Comparison of ENCODE assay signal across 16 cellular contexts in the genomic region with DNA sequence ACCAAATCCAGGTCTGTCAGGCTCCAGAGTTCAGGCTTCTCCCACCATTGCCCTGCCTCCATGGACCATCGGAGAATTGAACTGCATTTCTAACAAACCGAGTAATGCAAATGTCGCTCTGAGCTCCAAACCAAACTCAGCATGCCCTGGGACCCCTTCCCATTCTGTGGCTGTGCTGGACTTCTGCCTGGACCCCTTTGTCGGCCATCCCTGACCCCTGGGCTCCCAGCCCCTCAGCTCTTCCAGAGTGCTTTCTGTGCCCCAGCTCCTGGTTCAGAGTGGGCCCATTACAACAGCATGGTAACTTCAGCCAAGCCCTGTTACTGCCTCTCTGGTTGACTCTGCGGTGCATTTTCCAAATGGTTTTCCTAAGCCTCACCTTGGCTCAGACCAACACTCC. TPM values are rescaled to one million over a fixed set of nuclear protein-coding genes. Genes with fewer than 3 reads are reported as not detected.
DNase-seq lines count a peak whose midpoint lies in the region; ATAC-seq and TF ChIP-seq lines count a peak whose summit lies in the region.
"Had no signal": no experiment of that assay in that cellular context is flagged by ENCODE, and none has a peak within 500 bp of the region (broad histone marks: within the 10 kb centered on the region; RNA-seq: fewer than 3 reads in every experiment).

No MANE protein-coding gene starts in this region.

- H3K4me1 Mint-ChIP-seq in activated CD8-positive, alpha-beta memory T cell treated with anti-CD3 and anti-CD28 coated beads, Interleukin-2, amount 10 ng/mL, durations not matched to agents 7 days and 5 days = no peaks in the 10 kb centered on the region
- H3K4me1 Mint-ChIP-seq in endodermal cell (peaks cover 6% of the 10 kb centered on the region), osteocyte (ENCODE audit: unreplicated experiment) (no peaks in the 10 kb centered on the region)

- H3K4me1 ChIP-seq in endodermal cell (ENCODE audit: control insufficient read depth, insufficient read depth, low read length) (peaks cover 5% of the 10 kb centered on the region), vagina (no peaks in the 10 kb centered on the region)
- H3K4me1 ChIP-seq: A549, Caco-2 had no signal

- peaks cover 18% of the 10 kb centered on the region for H3K27me3 Mint-ChIP-seq in activated CD8-positive, alpha-beta memory T cell treated with anti-CD3 and anti-CD28 coated beads, Interleukin-2, amount 10 ng/mL, durations not matched to agents 7 days and 5 days
- H3K27me3 Mint-ChIP-seq in endodermal cell (ENCODE audit: insufficient read depth) (peaks cover 4% of the 10 kb centered on the region), osteocyte (ENCODE audit: unreplicated experiment) (peaks cover 39% of the 10 kb centered on the region)

- no peak for ATAC-seq in activated CD8-positive, alpha-beta memory T cell treated with anti-CD3 and anti-CD28 coated beads, Interleukin-2, amount 10 ng/mL, durations not matched to agents 7 days and 5 days
- ATAC-seq in HG03175 (IDR thresholded peaks at IDR 0.05; ENCODE audit: unreplicated experiment) = no peak

- no peak overlapping the region for H3K27ac ChIP-seq in endodermal cell (ENCODE audit: low read depth, low read length)
- no peak overlapping the region for H3K27ac ChIP-seq in vagina
- H3K27ac ChIP-seq: 22Rv1, A549, C4-2B, GM23248 had no signal

- no peaks in the 10 kb centered on the region for H3K9me3 Mint-ChIP-seq in activated CD8-positive, alpha-beta memory T cell treated with anti-CD3 and anti-CD28 coated beads, Interleukin-2, amount 10 ng/mL, durations not matched to agents 7 days and 5 days (ENCODE audit: low read depth)
- no peaks in the 10 kb centered on the region for H3K9me3 Mint-ChIP-seq in endodermal cell
- H3K9me3 Mint-ChIP-seq in osteocyte (ENCODE audit: unreplicated experiment) = peaks cover 6% of the 10 kb centered on the region
- H3K9me3 Mint-ChIP-seq: CD4-positive, alpha-beta T cell had no signal

- H3K4me3 ChIP-seq in endodermal cell (ENCODE audit: low read length) (no peak overlapping the region), vagina (no peak overlapping the region)
- H3K4me3 ChIP-seq: A549, GM23248, HAP-1 had no signal

- H3K9me3 ChIP-seq in endodermal cell (ENCODE audit: control insufficient read depth, low read length) (no peaks in the 10 kb centered on the region), vagina (no peaks in the 10 kb centered on the region)
- H3K9me3 ChIP-seq: A549, Caco-2, HAP-1 had no signal

- intact Hi-C loops in vagina (cut with DNase I) = no loop called here

- 81 to 93% methylated on average over 5 of the region's 5 CpGs for WGBS in endodermal cell (ENCODE audit: insufficient coverage in 1 of 2, insufficient read length in 1 of 2), 2 experiments

- H3K9ac ChIP-seq in endodermal cell (ENCODE audit: extremely low read depth, low read length, poor library complexity, severe bottlenecking) = no peak overlapping the region
- H3K9ac ChIP-seq: GM23248 had no signal

- H3K27ac Mint-ChIP-seq in activated CD8-positive, alpha-beta memory T cell treated with anti-CD3 and anti-CD28 coated beads, Interleukin-2, amount 10 ng/mL, durations not matched to agents 7 days and 5 days = no peak overlapping the region
- no peak overlapping the region for H3K27ac Mint-ChIP-seq in endodermal cell
- H3K27ac Mint-ChIP-seq in osteocyte (ENCODE audit: unreplicated experiment) = no peak overlapping the region
- H3K27ac Mint-ChIP-seq: CD4-positive, alpha-beta T cell had no signal

- no peaks in the 10 kb centered on the region for H3K36me3 ChIP-seq in endodermal cell (ENCODE audit: control insufficient read depth, insufficient read depth, low read length)
- H3K36me3 ChIP-seq in vagina = no peaks in the 10 kb centered on the region

- TF ChIP-seq CTCF in endodermal cell (conservative IDR thresholded peaks at IDR 0.05) = no peak
- no peak for TF ChIP-seq CTCF in osteocyte (IDR thresholded peaks at IDR 0.05)
- TF ChIP-seq CTCF in vagina (IDR thresholded peaks at IDR 0.05) = no peak

- TF ChIP-seq POLR2A in vagina (IDR thresholded peaks at IDR 0.05) = no peak

- DNase-seq in activated CD8-positive, alpha-beta memory T cell treated with anti-CD3 and anti-CD28 coated beads for 24 hours = peak; percentile 26
- DNase-seq in activated CD8-positive, alpha-beta memory T cell treated with anti-CD3 and anti-CD28 coated beads, Interleukin-2, amount 10 ng/mL, durations not matched to agents 7 days and 5 days = no peak
- DNase-seq in endodermal cell = peak; percentile 15
- peak; percentile 57 for DNase-seq in osteocyte (ENCODE audit: extremely low spot score, unreplicated experiment)
- DNase-seq in vagina (ENCODE audit: extremely low spot score in 2 of 2) = peak; percentile 27 to 49
- DNase-seq in NCI-H82 (lab: John Stamatoyannopoulos, UW) = no peak
- DNase-seq in HT-29 (ENCODE audit: low spot score) = no peak
- DNase-seq: AML-193; Caco-2; CD4-positive, alpha-beta T cell; GM23248 had no signal

- no peak overlapping the region for H3K4me3 Mint-ChIP-seq in activated CD8-positive, alpha-beta memory T cell treated with anti-CD3 and anti-CD28 coated beads, Interleukin-2, amount 10 ng/mL, durations not matched to agents 7 days and 5 days
- no peak overlapping the region for H3K4me3 Mint-ChIP-seq in endodermal cell
- no peak overlapping the region for H3K4me3 Mint-ChIP-seq in osteocyte (ENCODE audit: unreplicated experiment)
- H3K4me3 Mint-ChIP-seq: CD4-positive, alpha-beta T cell had no signal

- H3K27me3 ChIP-seq in endodermal cell (ENCODE audit: control insufficient read depth, insufficient read depth, low read length, poor library complexity, severe bottlenecking) = peaks cover 4% of the 10 kb centered on the region
- H3K27me3 ChIP-seq in vagina = no peaks in the 10 kb centered on the region

- no peaks in the 10 kb centered on the region for H3K36me3 Mint-ChIP-seq in activated CD8-positive, alpha-beta memory T cell treated with anti-CD3 and anti-CD28 coated beads, Interleukin-2, amount 10 ng/mL, durations not matched to agents 7 days and 5 days
- H3K36me3 Mint-ChIP-seq in endodermal cell (ENCODE audit: low read depth) = no peaks in the 10 kb centered on the region
- no peaks in the 10 kb centered on the region for H3K36me3 Mint-ChIP-seq in osteocyte (ENCODE audit: unreplicated experiment)

- CTCF ChIA-PET in activated CD8-positive, alpha-beta memory T cell treated with anti-CD3 and anti-CD28 coated beads, Interleukin-2, amount 10 ng/mL, durations not matched to agents 7 days and 5 days (lab: Charles Lee) = interaction anchor here (1.1 to 2.7 kb wide), 2 partner anchors 28 to 69 kb away, joined by 3 to 8 read pairs; no protein-coding TSS in a partner anchor

RNA-seq across cellular contexts. Expression of a gene that starts 55.1 kb away (rescaled TPM):
- 1 to 10 TPM in 1 of 2 experiments, under 1 TPM in 1; 0.91 to 1.3 TPM for total RNA-seq in activated CD8-positive, alpha-beta memory T cell treated with anti-CD3 and anti-CD28 coated beads, Interleukin-2, amount 10 ng/mL, durations not matched to agents 7 days and 5 days
- total RNA-seq in endodermal cell (1 to 10 TPM; 3.2 to 4.4 TPM), osteocyte (9.4 and 9.5 TPM in 2 replicates), vagina (20.6 TPM)
- 26.1 TPM for polyA plus RNA-seq in endodermal cell (2013, experiment 1 of 2)
- 23.8 TPM for polyA plus RNA-seq in endodermal cell (2013, experiment 2 of 2)
- 6.9 and 7.4 TPM in 2 replicates for total RNA-seq in HT-29 (2014; rRNA removed; shearing (Covaris generic))

Comparison
In these comparisons a context has a peak if more than half of its experiments do, and no peak if none do; other contexts are left out.
1. DNase-seq: peak in activated CD8-positive, alpha-beta memory T cell treated with anti-CD3 and anti-CD28 coated beads for 24 hours (single experiment), endodermal cell (single experiment), osteocyte (single experiment) and vagina (2 of 2); none in activated CD8-positive, alpha-beta memory T cell treated with anti-CD3 and anti-CD28 coated beads, Interleukin-2, amount 10 ng/mL, durations not matched to agents 7 days and 5 days (single experiment), NCI-H82 (single experiment) and HT-29 (single experiment).